In genomic region chr7:141460781-141461715, GRCh38 we compare ENCODE assay signal across 10 cellular contexts.
DNase-seq lines count a peak whose midpoint lies in the region; ATAC-seq and TF ChIP-seq lines count a peak whose summit lies in the region.
"Had no signal": no experiment of that assay in that cellular context is flagged by ENCODE, and none has a peak within 500 bp of the region (broad histone marks: within the 10 kb centered on the region; RNA-seq: fewer than 3 reads in every experiment).

No MANE protein-coding gene starts in this region.

- H3K27me3 ChIP-seq in dorsolateral prefrontal cortex = no peaks in the 10 kb centered on the region
- H3K27me3 ChIP-seq: ovary had no signal

- ATAC-seq in GM21526 (IDR thresholded peaks at IDR 0.05; ENCODE audit: low FRiP score, unreplicated experiment) (no peak), GM19395 (IDR thresholded peaks at IDR 0.05; ENCODE audit: unreplicated experiment) (no peak)

- peak overlapping the region in 3 of 59 donors; percentile 1 to 34 (median 12) for H3K4me3 ChIP-seq in dorsolateral prefrontal cortex
- H3K4me3 ChIP-seq: ovary had no signal

- intact Hi-C loops in dorsolateral prefrontal cortex (cut with DNase I) = no loop called here

- DNase-seq in Ammon's horn (ENCODE audit: low spot score) (peak; percentile 65), NCI-H2227 treated with DMSO at 0.1 percent for 48 hours (lab: John Stamatoyannopoulos, UW) (peak; percentile 87), dorsolateral prefrontal cortex (peak in 4 of 10 donors; percentile 29 to 66 (median 54)), medulla oblongata (ENCODE audit: extremely low spot score) (peak; percentile 75), kidney glomerular epithelial cell (lab: John Stamatoyannopoulos, UW) (no peak)
- DNase-seq in activated CD4-positive, alpha-beta T cell treated with anti-CD3 and anti-CD28 coated beads for 48 hours = no peak
- DNase-seq: NCI-H524 treated with DMSO at 0.1 percent for 48 hours had no signal

- TF ChIP-seq CTCF in dorsolateral prefrontal cortex (IDR thresholded peaks at IDR 0.05 in 54 of 56, conservative IDR thresholded peaks at IDR 0.05 in 2 of 56; ENCODE audit: low read depth in 1 of 56, partially characterized antibody in 56 of 56) = no peak

- peak overlapping the region in 58 of 59 donors; percentile 16 to 94 (median 82) for H3K27ac ChIP-seq in dorsolateral prefrontal cortex
- H3K27ac ChIP-seq: ovary had no signal

Comparison
In these comparisons a context has a peak if more than half of its experiments do, and no peak if none do; other contexts are left out.
1. DNase-seq: peak in Ammon's horn (single experiment), NCI-H2227 treated with DMSO at 0.1 percent for 48 hours (single experiment) and medulla oblongata (single experiment); none in activated CD4-positive, alpha-beta T cell treated with anti-CD3 and anti-CD28 coated beads for 48 hours (single experiment) and kidney glomerular epithelial cell (single experiment).